Comparison of ENCODE assay signal across 18 cellular contexts in the genomic region with DNA sequence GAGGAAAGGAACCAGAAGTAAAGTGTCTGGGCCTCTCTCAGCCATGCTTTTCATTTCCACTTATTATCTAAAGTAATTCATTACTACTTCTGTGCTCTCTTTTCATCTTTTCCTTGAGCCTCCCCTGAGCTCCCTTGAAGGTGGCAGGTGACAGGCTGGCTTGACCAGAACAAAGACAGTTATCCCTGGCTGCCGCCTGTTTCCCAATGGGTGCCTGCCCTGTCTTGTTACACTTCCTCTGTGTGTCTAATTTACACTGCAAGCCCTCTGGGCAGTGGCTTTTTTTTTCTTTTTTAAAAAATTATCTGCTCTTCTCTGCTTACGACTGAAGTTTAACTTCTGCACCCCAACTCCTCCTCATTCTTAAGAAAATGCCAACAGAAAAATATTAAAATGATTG.
"Had no signal": no experiment of that assay in that cellular context is flagged by ENCODE, and none has a peak within 500 bp of the region (broad histone marks: within the 10 kb centered on the region; RNA-seq: fewer than 3 reads in every experiment).

No MANE protein-coding gene starts in this region.

- H3K4me1 ChIP-seq: colonic mucosa, right atrium auricular region, sigmoid colon had no signal

- H3K4me1 Mint-ChIP-seq: naive thymus-derived CD8-positive, alpha-beta T cell had no signal

- H3K9me3 Mint-ChIP-seq: naive thymus-derived CD8-positive, alpha-beta T cell had no signal

- H3K27ac ChIP-seq: colonic mucosa, heart left ventricle, neutrophil, right atrium auricular region, sigmoid colon, stomach, thoracic aorta, transverse colon had no signal

- H3K27ac Mint-ChIP-seq: naive thymus-derived CD8-positive, alpha-beta T cell had no signal

- H3K4me3 Mint-ChIP-seq: naive thymus-derived CD8-positive, alpha-beta T cell had no signal

- DNase-seq: colonic mucosa; dermis blood vessel endothelial cell; erythroblast; heart left ventricle; hypothalamus; mucosa of descending colon; naive thymus-derived CD8-positive, alpha-beta T cell; sigmoid colon; stimulated activated CD4-positive, alpha-beta T cell treated with anti-CD3 and anti-CD28 coated beads, Interleukin-2, amount 100 ng/mL, for 24 hours; stimulated activated naive CD4-positive, alpha-beta T cell; stomach; substantia nigra; transverse colon had no signal

- H3K4me3 ChIP-seq: colonic mucosa, heart left ventricle, mucosa of descending colon, right atrium auricular region, sigmoid colon, skin epidermis, stomach, thoracic aorta, transverse colon had no signal

- ATAC-seq: heart left ventricle; left lobe of liver; mucosa of descending colon; naive thymus-derived CD8-positive, alpha-beta T cell had no signal

- H3K36me3 ChIP-seq: colonic mucosa, heart left ventricle, neutrophil, right atrium auricular region, sigmoid colon, stomach, thoracic aorta, transverse colon had no signal

- H3K27me3 ChIP-seq: colonic mucosa, heart left ventricle, neutrophil, right atrium auricular region, sigmoid colon, stomach, transverse colon had no signal

- H3K9me3 ChIP-seq: colonic mucosa, heart left ventricle, mucosa of descending colon, neutrophil, right atrium auricular region, sigmoid colon, stomach, thoracic aorta, transverse colon had no signal

- H3K36me3 Mint-ChIP-seq: naive thymus-derived CD8-positive, alpha-beta T cell had no signal
